Comparison of ENCODE assay signal across 1 cellular context in genomic region chr19:38290631-38291147, GRCh38.
TF ChIP-seq lines count a peak whose summit lies in the region.

No MANE protein-coding gene starts in this region.

TF ChIP-seq in GM23338, 12 proteins besides CTCF, POLR2A, EP300 and RAD21 (continued from another document):
- no peak for TF ChIP-seq REST (IDR thresholded peaks at IDR 0.05; ENCODE audit: unreplicated experiment)
- no peak for TF ChIP-seq ZNF331 (CRISPR knock-in tag; IDR thresholded peaks at IDR 0.05; ENCODE audit: low read depth)
- TF ChIP-seq JUNB (IDR thresholded peaks at IDR 0.05; ENCODE audit: unreplicated experiment): no peak
- TF ChIP-seq ETS1 (IDR thresholded peaks at IDR 0.05): no peak
- TF ChIP-seq EZH2phosphoT487 (IDR thresholded peaks at IDR 0.05; ENCODE audit: unreplicated experiment): no peak
- no peak for TF ChIP-seq CREB1 (CRISPR knock-in tag; IDR thresholded peaks at IDR 0.05; ENCODE audit: low read depth)
- TF ChIP-seq EZH2 (IDR thresholded peaks at IDR 0.05; ENCODE audit: low read depth, unreplicated experiment): no peak
